ENCODE assay signal across 22 cellular contexts in the genomic region with DNA sequence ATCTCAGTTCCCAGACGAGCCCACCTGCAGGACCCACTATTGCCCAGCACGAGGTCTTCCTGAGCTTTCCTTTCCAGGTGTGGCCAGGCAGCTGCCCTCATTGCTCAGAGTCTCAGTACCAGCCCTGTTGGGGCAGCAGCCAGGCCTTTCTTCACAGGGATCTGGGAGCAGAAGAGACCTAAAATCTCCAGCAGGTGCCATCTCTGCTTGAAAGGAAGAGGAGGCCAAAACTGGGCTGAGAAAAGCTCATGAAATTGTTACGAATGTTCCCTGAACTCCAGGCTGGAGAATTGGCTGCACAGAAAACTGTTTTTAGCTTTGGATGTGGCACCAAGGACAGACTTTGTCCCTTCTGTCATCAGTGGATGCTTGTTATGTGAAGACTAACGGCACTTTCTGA. TPM values are rescaled to one million over a fixed set of nuclear protein-coding genes. Genes with fewer than 3 reads are reported as not detected.
DNase-seq lines count a peak whose midpoint lies in the region; ATAC-seq, FAIRE-seq and TF ChIP-seq lines count a peak whose summit lies in the region.
"Had no signal": no experiment of that assay in that cellular context is flagged by ENCODE, and none has a peak within 500 bp of the region (broad histone marks: within the 10 kb centered on the region; RNA-seq: fewer than 3 reads in every experiment).

No MANE protein-coding gene starts in this region.

- H3K56ac ChIP-seq in H1 (replicated peaks; ENCODE audit: insufficient read length, low read depth, low read length) = no peak overlapping the region

- H2BK120ac ChIP-seq in H1 (replicated peaks; ENCODE audit: low read depth, low read length) = no peak overlapping the region

- H2BK12ac ChIP-seq in H1 (ENCODE audit: low read depth, low read length) = no peak overlapping the region; the same call in 1 of the 2 replicates

- H3K27me3 Mint-ChIP-seq in CD4-positive, alpha-beta memory T cell = peaks cover 10 to 13% of the 10 kb centered on the region in 2 donors
- H3K27me3 Mint-ChIP-seq: CD4-positive, CD25-positive, alpha-beta regulatory T cell had no signal

- H3K27ac Mint-ChIP-seq in CD4-positive, alpha-beta memory T cell = no peak overlapping the region
- H3K27ac Mint-ChIP-seq: CD8-positive, alpha-beta T cell had no signal

- H3K4me1 ChIP-seq in H1 (replicated peaks in 1 of 4; ENCODE audit: control insufficient read depth in 3 of 4, insufficient read depth in 4 of 4, low read length in 3 of 4) = peaks cover 0 to 24% (median 10%) of the 10 kb centered on the region in 4 experiments; a peak in 5 of 7 replicates
- H3K4me1 ChIP-seq in CD4-positive, alpha-beta memory T cell (ENCODE audit: insufficient read depth, low read length) = no peaks in the 10 kb centered on the region
- H3K4me1 ChIP-seq: BE2C, BLaER1, Caco-2 had no signal

- no peaks in the 10 kb centered on the region for H4K20me1 ChIP-seq in H1 (replicated peaks in 1 of 2; ENCODE audit: control insufficient read depth in 1 of 2, insufficient read depth in 2 of 2, low read length in 2 of 2)
- H4K20me1 ChIP-seq: BLaER1 had no signal

- no peak overlapping the region for H2AK5ac ChIP-seq in H1 (ENCODE audit: low read depth, low read length)

- no peaks in the 10 kb centered on the region for H3K79me2 ChIP-seq in H1 (ENCODE audit: control insufficient read depth in 1 of 2, insufficient read depth in 2 of 2, low read length in 2 of 2)

- peaks cover 0 to 1% (median 0%) of the 10 kb centered on the region in 4 donors for H3K4me1 Mint-ChIP-seq in CD4-positive, alpha-beta memory T cell
- H3K4me1 Mint-ChIP-seq: CD14-positive monocyte; CD4-positive, CD25-positive, alpha-beta regulatory T cell had no signal

- TF ChIP-seq POLR2A in H1 (IDR thresholded peaks at IDR 0.05; ENCODE audit: control extremely low read depth in 1 of 2, low read depth in 2 of 2, low read length in 2 of 2) = no peak

- no peak overlapping the region for H2AFZ ChIP-seq in H1 (ENCODE audit: low read length)

- H3K4ac ChIP-seq in H1 (replicated peaks; ENCODE audit: insufficient read length, low read depth, low read length) = no peak overlapping the region

- no peak overlapping the region for H4K8ac ChIP-seq in H1 (ENCODE audit: extremely low read depth, insufficient read depth, low read length)

- H3K23me2 ChIP-seq in H1 (ENCODE audit: low read depth, low read length) = no peaks in the 10 kb centered on the region

- no peak for FAIRE-seq in H1 (lab: Jason Lieb, UNC)
- FAIRE-seq: A204.1, D721Med, GM12878, GM12892, GM18507 had no signal

- no peak overlapping the region for H3K14ac ChIP-seq in H1 (ENCODE audit: insufficient read length)

- no peak overlapping the region for H3K4me2 ChIP-seq in H1 (ENCODE audit: insufficient read depth in 1 of 2, low read depth in 2 of 2, low read length in 2 of 2)
- H3K4me2 ChIP-seq: BLaER1 had no signal

- no peak for TF ChIP-seq RAD21 in H1 (IDR thresholded peaks at IDR 0.05 in 1 of 2, conservative IDR thresholded peaks at IDR 0.05 in 1 of 2; ENCODE audit: low read depth in 2 of 2, low read length in 2 of 2)

- TF ChIP-seq CTCF in H1 (IDR thresholded peaks at IDR 0.05; ENCODE audit: control extremely low read depth in 1 of 3, insufficient read depth in 1 of 3, low read depth in 1 of 3, low read length in 3 of 3) = no peak

- no peaks in the 10 kb centered on the region for H3K9me3 Mint-ChIP-seq in CD4-positive, alpha-beta memory T cell
- H3K9me3 Mint-ChIP-seq: CD14-positive monocyte; CD4-positive, CD25-positive, alpha-beta regulatory T cell; CD8-positive, alpha-beta T cell had no signal

- H3K4me3 Mint-ChIP-seq in CD4-positive, alpha-beta memory T cell = no peak overlapping the region
- H3K4me3 Mint-ChIP-seq: CD14-positive monocyte; CD4-positive, CD25-positive, alpha-beta regulatory T cell; CD8-positive, alpha-beta T cell had no signal

- no peak overlapping the region for H3K27ac ChIP-seq in H1 (ENCODE audit: low read depth, low read length)
- no peak overlapping the region for H3K27ac ChIP-seq in CD4-positive, alpha-beta memory T cell (ENCODE audit: low read depth, low read length)
- H3K27ac ChIP-seq: BLaER1 had no signal

- CTCF ChIA-PET in H1 (lab: Charles Lee; ENCODE audit: partially characterized antibody) = interaction anchor here (0.5 to 1.2 kb wide), 5 partner anchors 7 to 100 kb away, joined by 3 to 5 read pairs (median 4); no protein-coding TSS in a partner anchor
- CTCF ChIA-PET in CD4-positive, alpha-beta memory T cell (lab: Charles Lee; ENCODE audit: partially characterized antibody) = no interaction called here

- peak; percentile 79 for DNase-seq in G401 (ENCODE audit: low spot score)
- peak; percentile 75 for DNase-seq in cerebellar cortex (ENCODE audit: low spot score)
- DNase-seq in H1 (ENCODE audit: low read depth in 1 of 2, low spot score in 2 of 2) = no peak
- no peak for DNase-seq in CD4-positive, alpha-beta memory T cell
- no peak for DNase-seq in NCI-H526 (lab: John Stamatoyannopoulos, UW)
- DNase-seq in left ventricle myocardium superior = no peak
- DNase-seq: 8988T; ACHN; BE2C; Caco-2; Calu3; CD4-positive, CD25-positive, alpha-beta regulatory T cell; CD8-positive, alpha-beta T cell; DMS79 treated with DMSO at 0.1 percent for 48 hours; GDM1 had no signal

- no peak overlapping the region for H4K5ac ChIP-seq in H1 (ENCODE audit: insufficient read length, low read depth, low read length)

- H3K18ac ChIP-seq in H1 (ENCODE audit: extremely low read depth, low read length) = no peak overlapping the region

- no peaks in the 10 kb centered on the region for H3K36me3 ChIP-seq in H1 (ENCODE audit: control insufficient read depth in 2 of 4, insufficient read depth in 4 of 4, low read length in 3 of 4)
- no peaks in the 10 kb centered on the region for H3K36me3 ChIP-seq in CD4-positive, alpha-beta memory T cell (ENCODE audit: insufficient read depth, low read length)
- H3K36me3 ChIP-seq: BE2C, BLaER1 had no signal

- intact Hi-C loops in CD4-positive, alpha-beta memory T cell (cut with micrococcal nuclease) = no loop called here
- intact Hi-C loops in left ventricle myocardium superior (cut with micrococcal nuclease) = no loop called here

- in situ Hi-C loops in G401 (cut with HindIII; ENCODE audit: low sequenced_read_pairs) = no loop called here

- H4K91ac ChIP-seq in H1 (replicated peaks; ENCODE audit: insufficient read length, low read length) = no peak overlapping the region

- ATAC-seq in left ventricle myocardium superior = no peak
- ATAC-seq: CD8-positive, alpha-beta T cell; GM12878 had no signal

- no peaks in the 10 kb centered on the region for H3K9me3 ChIP-seq in H1 (ENCODE audit: insufficient read depth in 2 of 2, low read depth in 1 of 2, low read length in 1 of 2)
- H3K9me3 ChIP-seq in CD4-positive, alpha-beta memory T cell (ENCODE audit: control insufficient read depth in 1 of 2, low read length in 2 of 2) = no peaks in the 10 kb centered on the region
- H3K9me3 ChIP-seq: BE2C, BLaER1, Caco-2 had no signal

- H3K36me3 Mint-ChIP-seq in CD4-positive, alpha-beta memory T cell = no peaks in the 10 kb centered on the region
- H3K36me3 Mint-ChIP-seq: CD14-positive monocyte; CD4-positive, CD25-positive, alpha-beta regulatory T cell; CD8-positive, alpha-beta T cell had no signal

- H3K9ac ChIP-seq in H1 (replicated peaks in 1 of 4; ENCODE audit: extremely low read depth in 1 of 4, low read depth in 3 of 4, low read length in 3 of 4) = no peak overlapping the region
- H3K9ac ChIP-seq: BLaER1 had no signal

- POLR2A ChIA-PET in H1 (lab: Charles Lee; ENCODE audit: partially characterized antibody) = interaction anchor here (1.0 to 1.9 kb wide), 3 partner anchors 8 to 238 kb away, joined by 3 to 13 read pairs (median 3); a partner anchor contains a TSS
- POLR2A ChIA-PET in CD4-positive, alpha-beta memory T cell (lab: Charles Lee; ENCODE audit: partially characterized antibody) = no interaction called here

- 0 out of 2 replicates have a peak overlapping the region, but pooled peaks have one; percentile 48 for H2BK20ac ChIP-seq in H1 (ENCODE audit: low read length)

- H2BK15ac ChIP-seq in H1 (ENCODE audit: low read length) = no peak overlapping the region

- no peak for TF ChIP-seq EP300 in H1 (IDR thresholded peaks at IDR 0.05; ENCODE audit: borderline replicate concordance in 1 of 2, low read depth in 2 of 2, low read length in 2 of 2)

- H3K79me1 ChIP-seq in H1 (ENCODE audit: low read depth, low read length) = no peaks in the 10 kb centered on the region

- H3K4me3 ChIP-seq in H1 (ENCODE audit: extremely low read depth in 1 of 4, insufficient read depth in 2 of 4, low read depth in 3 of 4, low read length in 4 of 4) = no peak overlapping the region
- H3K4me3 ChIP-seq in CD4-positive, alpha-beta memory T cell (ENCODE audit: low read length in 2 of 2) = no peak overlapping the region
- H3K4me3 ChIP-seq: BLaER1, GM12878 had no signal

- 81% methylated on average over 4 of the region's 4 CpGs; no CpG with 5 or more reads in 1 of the 2 experiments for WGBS in H1 (ENCODE audit: extremely low coverage in 1 of 2, insufficient coverage in 1 of 2, insufficient read length in 1 of 2, insufficient replicate concordance in 2 of 2, low coverage in 1 of 2, low lambda C conversion rate in 2 of 2, missing lambda C conversion rate in 1 of 2), 2 experiments

- no peaks in the 10 kb centered on the region for H3K27me3 ChIP-seq in H1 (replicated peaks in 1 of 4; ENCODE audit: control insufficient read depth in 3 of 4, extremely low read depth in 1 of 4, insufficient read depth in 3 of 4, low read length in 3 of 4)
- H3K27me3 ChIP-seq in CD4-positive, alpha-beta memory T cell (ENCODE audit: insufficient read depth, low read length) = peaks cover 5% of the 10 kb centered on the region
- H3K27me3 ChIP-seq: BE2C, BLaER1 had no signal

- H3K23ac ChIP-seq in H1 (ENCODE audit: insufficient read length) = no peak overlapping the region

- no peak overlapping the region for H2BK5ac ChIP-seq in H1 (ENCODE audit: low read depth, low read length)

TF ChIP-seq in H1, 55 proteins besides CTCF, POLR2A, EP300 and RAD21 (continues in another document):
- TF ChIP-seq TBP (IDR thresholded peaks at IDR 0.05; ENCODE audit: low read depth, low read length) (no peak), BCL11A (IDR thresholded peaks at IDR 0.05; ENCODE audit: low read depth in 2 of 2, low read length in 2 of 2) (no peak), CHD2 (IDR thresholded peaks at IDR 0.05; ENCODE audit: low read length) (no peak)

RNA-seq across cellular contexts. Expression of a gene that starts 8.7 kb away (rescaled TPM):
- total RNA-seq in G401 (2014; rRNA removed; shearing (Covaris generic)) = 180 and 216 TPM in 2 replicates
- 84.1 and 86.4 TPM in 2 replicates for total RNA-seq in H1 (2021; fragmentation: NEBNext Ultra II Directional; extraction: Animal tissue kit (Norgen Biotek cat#: 25700))
- 178 and 195 TPM in 2 replicates for polyA plus RNA-seq in H1 (2011; rRNA removed)
- polyA plus RNA-seq in H1 (2011; cell fraction: cytosol; rRNA removed) = 144 TPM
- polyA plus RNA-seq in H1 (2011; cell fraction: nucleus; rRNA removed) = 128 TPM
- 82.7 to 110 TPM (median 107 TPM) in 4 replicates for polyA plus RNA-seq in H1 (2012, experiment 1 of 2)
- 153 TPM for polyA plus RNA-seq in H1 (2012, experiment 2 of 2)
- polyA plus RNA-seq in H1 (2013, experiment 1 of 2) = 63.2 TPM
- polyA plus RNA-seq in H1 (2013, experiment 2 of 2) = 57.0 TPM
- 84.8 and 107 TPM in 2 replicates for polyA minus RNA-seq in H1 (2011; rRNA and poly(A)+ RNA removed)
- 51.7 TPM for polyA minus RNA-seq in H1 (2011; cell fraction: cytosol; rRNA and poly(A)+ RNA removed)
- polyA minus RNA-seq in H1 (2011; cell fraction: nucleus; rRNA and poly(A)+ RNA removed) = 37.1 TPM
- 10 to 100 TPM; 27.6 to 35.1 TPM for total RNA-seq in CD4-positive, alpha-beta memory T cell
- polyA plus RNA-seq in CD4-positive, alpha-beta memory T cell = 100 to 1,000 TPM; 121 to 213 TPM
- 27.3 TPM for total RNA-seq in left ventricle myocardium superior

Comparison
In these comparisons a context has a peak if more than half of its experiments do, and no peak if none do; other contexts are left out.
1. DNase-seq: peak in G401 (single experiment) and cerebellar cortex (single experiment); none in H1 (0 of 2), CD4-positive, alpha-beta memory T cell (0 of 5), NCI-H526 (0 of 2) and left ventricle myocardium superior (single experiment).